Comparison of ENCODE assay signal across 1 cellular context in genomic region chr5:32233696-32234447, GRCh38.
TF ChIP-seq lines count a peak whose summit lies in the region.

No MANE protein-coding gene starts in this region.

TF ChIP-seq in HepG2, 621 proteins besides CTCF, POLR2A, EP300 and RAD21 (continued from another document):
- TF ChIP-seq MTERF4 (CRISPR knock-in tag; IDR thresholded peaks at IDR 0.05) (no peak), SP5 (CRISPR knock-in tag; IDR thresholded peaks at IDR 0.05; ENCODE audit: borderline replicate concordance, low read depth) (peak; percentile 48; the same call in 1 of the 2 replicates), ZNF605 (CRISPR knock-in tag; IDR thresholded peaks at IDR 0.05) (peak; percentile 82; the same call in 1 of the 2 replicates), SAP130 (CRISPR knock-in tag; IDR thresholded peaks at IDR 0.05; ENCODE audit: low read depth) (peak; percentile 92), EED (CRISPR knock-in tag; IDR thresholded peaks at IDR 0.05) (no peak), HOXA9 (CRISPR knock-in tag; IDR thresholded peaks at IDR 0.05; ENCODE audit: borderline replicate concordance) (no peak), ERF (CRISPR knock-in tag; IDR thresholded peaks at IDR 0.05) (peak; percentile 94; the same call in 1 of the 2 replicates), SMAD9 (CRISPR knock-in tag; IDR thresholded peaks at IDR 0.05) (no peak), ZNF382 (CRISPR knock-in tag; IDR thresholded peaks at IDR 0.05; ENCODE audit: borderline replicate concordance) (no peak), CBX2 (IDR thresholded peaks at IDR 0.05; ENCODE audit: low read depth, low read length) (no peak), CBX2 (CRISPR knock-in tag; IDR thresholded peaks at IDR 0.05; ENCODE audit: low read depth) (no peak; the same call in 1 of the 2 replicates), IRF2 (CRISPR knock-in tag; IDR thresholded peaks at IDR 0.05) (peak; percentile 87), HIVEP1 (CRISPR knock-in tag; IDR thresholded peaks at IDR 0.05) (no peak), PHF20 (CRISPR knock-in tag; IDR thresholded peaks at IDR 0.05) (no peak), JUND (CRISPR knock-in tag; IDR thresholded peaks at IDR 0.05) (peak; percentile 33; the same call in 1 of the 2 replicates), ZNF775 (CRISPR knock-in tag; IDR thresholded peaks at IDR 0.05; ENCODE audit: borderline replicate concordance) (no peak), ZNF790 (CRISPR knock-in tag; IDR thresholded peaks at IDR 0.05; ENCODE audit: borderline replicate concordance) (no peak), NFYC (CRISPR knock-in tag; IDR thresholded peaks at IDR 0.05) (peak; percentile 62), FOXO4 (CRISPR knock-in tag; conservative IDR thresholded peaks at IDR 0.05) (no peak), TRIM24 (CRISPR knock-in tag; IDR thresholded peaks at IDR 0.05) (0 out of 2 replicates have a peak, but pooled peaks have one; percentile 63), RNF2 (conservative IDR thresholded peaks at IDR 0.05; ENCODE audit: low read depth) (no peak), ZBTB44 (CRISPR knock-in tag; IDR thresholded peaks at IDR 0.05) (no peak), ZMYM2 (CRISPR knock-in tag; IDR thresholded peaks at IDR 0.05) (peak; percentile 78; the same call in 1 of the 2 replicates), POLR2G (IDR thresholded peaks at IDR 0.05; ENCODE audit: low read depth, low read length) (peak; percentile 88), ZNF225 (CRISPR knock-in tag; IDR thresholded peaks at IDR 0.05) (no peak), ISX (CRISPR knock-in tag; conservative IDR thresholded peaks at IDR 0.05) (no peak), POGK (CRISPR knock-in tag; conservative IDR thresholded peaks at IDR 0.05) (peak; percentile 69; the same call in 1 of the 2 replicates), YY1 (IDR thresholded peaks at IDR 0.05; ENCODE audit: insufficient read depth, insufficient replicate concordance, low read depth, low read length) (peak; percentile 20), GRHL1 (CRISPR knock-in tag; conservative IDR thresholded peaks at IDR 0.05) (no peak), MLXIP (CRISPR knock-in tag; IDR thresholded peaks at IDR 0.05; ENCODE audit: borderline replicate concordance) (no peak), ONECUT2 (CRISPR knock-in tag; IDR thresholded peaks at IDR 0.05) (no peak), PTBP1 (IDR thresholded peaks at IDR 0.05; ENCODE audit: low read depth, low read length, poor library complexity, severe bottlenecking) (no peak), PCBP2 (optimal IDR thresholded peaks at IDR 0.05; ENCODE audit: low read depth, low read length, poor library complexity, severe bottlenecking) (no peak), PAWR (CRISPR knock-in tag; IDR thresholded peaks at IDR 0.05; ENCODE audit: borderline replicate concordance) (no peak), SP1 (IDR thresholded peaks at IDR 0.05) (no peak), SP1 (CRISPR knock-in tag; IDR thresholded peaks at IDR 0.05) (no peak; the same call in 1 of the 2 replicates), RCOR2 (CRISPR knock-in tag; IDR thresholded peaks at IDR 0.05) (peak; percentile 84), KDM6A (CRISPR knock-in tag; IDR thresholded peaks at IDR 0.05; ENCODE audit: low read depth) (peak; percentile 87), ZNF703 (CRISPR knock-in tag; IDR thresholded peaks at IDR 0.05; ENCODE audit: borderline replicate concordance) (no peak; the same call in 1 of the 2 replicates), ETV5 (CRISPR knock-in tag; IDR thresholded peaks at IDR 0.05; ENCODE audit: borderline replicate concordance) (peak; percentile 72; the same call in 1 of the 2 replicates), SMYD3 (CRISPR knock-in tag; IDR thresholded peaks at IDR 0.05) (no peak; the same call in 1 of the 2 replicates), NFE2 (CRISPR knock-in tag; IDR thresholded peaks at IDR 0.05) (no peak), EHMT2 (IDR thresholded peaks at IDR 0.05; ENCODE audit: borderline replicate concordance, low read depth, low read length) (no peak; the same call in 1 of the 2 replicates)
- TF ChIP-seq, protein P1, sequence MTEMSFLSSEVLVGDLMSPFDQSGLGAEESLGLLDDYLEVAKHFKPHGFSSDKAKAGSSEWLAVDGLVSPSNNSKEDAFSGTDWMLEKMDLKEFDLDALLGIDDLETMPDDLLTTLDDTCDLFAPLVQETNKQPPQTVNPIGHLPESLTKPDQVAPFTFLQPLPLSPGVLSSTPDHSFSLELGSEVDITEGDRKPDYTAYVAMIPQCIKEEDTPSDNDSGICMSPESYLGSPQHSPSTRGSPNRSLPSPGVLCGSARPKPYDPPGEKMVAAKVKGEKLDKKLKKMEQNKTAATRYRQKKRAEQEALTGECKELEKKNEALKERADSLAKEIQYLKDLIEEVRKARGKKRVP (CRISPR knock-in tag; IDR thresholded peaks at IDR 0.05), result 0 out of 4 replicates have a peak, but pooled peaks of 1 of the 2 experiments have one; percentile 19
- TF ChIP-seq, protein P2, sequence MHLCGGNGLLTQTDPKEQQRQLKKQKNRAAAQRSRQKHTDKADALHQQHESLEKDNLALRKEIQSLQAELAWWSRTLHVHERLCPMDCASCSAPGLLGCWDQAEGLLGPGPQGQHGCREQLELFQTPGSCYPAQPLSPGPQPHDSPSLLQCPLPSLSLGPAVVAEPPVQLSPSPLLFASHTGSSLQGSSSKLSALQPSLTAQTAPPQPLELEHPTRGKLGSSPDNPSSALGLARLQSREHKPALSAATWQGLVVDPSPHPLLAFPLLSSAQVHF (CRISPR knock-in tag; IDR thresholded peaks at IDR 0.05), result no peak
- TF ChIP-seq, protein P3, sequence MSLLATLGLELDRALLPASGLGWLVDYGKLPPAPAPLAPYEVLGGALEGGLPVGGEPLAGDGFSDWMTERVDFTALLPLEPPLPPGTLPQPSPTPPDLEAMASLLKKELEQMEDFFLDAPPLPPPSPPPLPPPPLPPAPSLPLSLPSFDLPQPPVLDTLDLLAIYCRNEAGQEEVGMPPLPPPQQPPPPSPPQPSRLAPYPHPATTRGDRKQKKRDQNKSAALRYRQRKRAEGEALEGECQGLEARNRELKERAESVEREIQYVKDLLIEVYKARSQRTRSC (CRISPR knock-in tag; IDR thresholded peaks at IDR 0.05; ENCODE audit: low read depth), result no peak
- TF ChIP-seq, protein P4, sequence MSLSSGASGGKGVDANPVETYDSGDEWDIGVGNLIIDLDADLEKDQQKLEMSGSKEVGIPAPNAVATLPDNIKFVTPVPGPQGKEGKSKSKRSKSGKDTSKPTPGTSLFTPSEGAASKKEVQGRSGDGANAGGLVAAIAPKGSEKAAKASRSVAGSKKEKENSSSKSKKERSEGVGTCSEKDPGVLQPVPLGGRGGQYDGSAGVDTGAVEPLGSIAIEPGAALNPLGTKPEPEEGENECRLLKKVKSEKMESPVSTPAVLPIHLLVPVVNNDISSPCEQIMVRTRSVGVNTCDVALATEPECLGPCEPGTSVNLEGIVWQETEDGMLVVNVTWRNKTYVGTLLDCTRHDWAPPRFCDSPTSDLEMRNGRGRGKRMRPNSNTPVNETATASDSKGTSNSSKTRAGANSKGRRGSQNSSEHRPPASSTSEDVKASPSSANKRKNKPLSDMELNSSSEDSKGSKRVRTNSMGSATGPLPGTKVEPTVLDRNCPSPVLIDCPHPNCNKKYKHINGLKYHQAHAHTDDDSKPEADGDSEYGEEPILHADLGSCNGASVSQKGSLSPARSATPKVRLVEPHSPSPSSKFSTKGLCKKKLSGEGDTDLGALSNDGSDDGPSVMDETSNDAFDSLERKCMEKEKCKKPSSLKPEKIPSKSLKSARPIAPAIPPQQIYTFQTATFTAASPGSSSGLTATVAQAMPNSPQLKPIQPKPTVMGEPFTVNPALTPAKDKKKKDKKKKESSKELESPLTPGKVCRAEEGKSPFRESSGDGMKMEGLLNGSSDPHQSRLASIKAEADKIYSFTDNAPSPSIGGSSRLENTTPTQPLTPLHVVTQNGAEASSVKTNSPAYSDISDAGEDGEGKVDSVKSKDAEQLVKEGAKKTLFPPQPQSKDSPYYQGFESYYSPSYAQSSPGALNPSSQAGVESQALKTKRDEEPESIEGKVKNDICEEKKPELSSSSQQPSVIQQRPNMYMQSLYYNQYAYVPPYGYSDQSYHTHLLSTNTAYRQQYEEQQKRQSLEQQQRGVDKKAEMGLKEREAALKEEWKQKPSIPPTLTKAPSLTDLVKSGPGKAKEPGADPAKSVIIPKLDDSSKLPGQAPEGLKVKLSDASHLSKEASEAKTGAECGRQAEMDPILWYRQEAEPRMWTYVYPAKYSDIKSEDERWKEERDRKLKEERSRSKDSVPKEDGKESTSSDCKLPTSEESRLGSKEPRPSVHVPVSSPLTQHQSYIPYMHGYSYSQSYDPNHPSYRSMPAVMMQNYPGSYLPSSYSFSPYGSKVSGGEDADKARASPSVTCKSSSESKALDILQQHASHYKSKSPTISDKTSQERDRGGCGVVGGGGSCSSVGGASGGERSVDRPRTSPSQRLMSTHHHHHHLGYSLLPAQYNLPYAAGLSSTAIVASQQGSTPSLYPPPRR (CRISPR knock-in tag; IDR thresholded peaks at IDR 0.05; ENCODE audit: borderline replicate concordance), result peak; percentile 91
